17 cellular contexts compared by ENCODE assay signal in genomic region chr9:122518226-122518625, GRCh38. TPM values are rescaled to one million over a fixed set of nuclear protein-coding genes. Genes with fewer than 3 reads are reported as not detected.
DNase-seq lines count a peak whose midpoint lies in the region; TF ChIP-seq lines count a peak whose summit lies in the region.
"Had no signal": no experiment of that assay in that cellular context is flagged by ENCODE, and none has a peak within 500 bp of the region (broad histone marks: within the 10 kb centered on the region; RNA-seq: fewer than 3 reads in every experiment).

No MANE protein-coding gene starts in this region.

- H3K4me3 Mint-ChIP-seq in HFFc6: no peak overlapping the region
- H3K4me3 Mint-ChIP-seq: B cell; CD4-positive, alpha-beta T cell; CD8-positive, alpha-beta T cell had no signal

- peak; percentile 83 for DNase-seq in cerebellar cortex (ENCODE audit: low spot score)
- DNase-seq in cerebellum (ENCODE audit: low spot score): peak; percentile 35
- DNase-seq in activated T-cell treated with anti-CD3 and anti-CD28 coated beads, Interleukin-2, amount 50 U/mL, for 1 hour: no peak
- DNase-seq in HFFc6: no peak
- DNase-seq in NCI-H1694 (lab: John Stamatoyannopoulos, UW): no peak
- DNase-seq: 8988T; ACHN; AML-193; Caco-2; Calu3; CD4-positive, alpha-beta T cell; CD8-positive, alpha-beta T cell; DMS79 treated with DMSO at 0.1 percent for 48 hours; GDM1 had no signal

- no peak for TF ChIP-seq CTCF in HFFc6 (IDR thresholded peaks at IDR 0.05)

- no peak overlapping the region for H3K27ac Mint-ChIP-seq in HFFc6
- H3K27ac Mint-ChIP-seq: B cell; CD4-positive, alpha-beta T cell; CD8-positive, alpha-beta T cell had no signal

- peaks cover 4% of the 10 kb centered on the region; the same call in 1 of the 2 replicates for H3K27me3 Mint-ChIP-seq in HFFc6 (ENCODE audit: insufficient read depth)

- H3K36me3 Mint-ChIP-seq in HFFc6 (ENCODE audit: low read depth): no peaks in the 10 kb centered on the region
- H3K36me3 Mint-ChIP-seq: CD8-positive, alpha-beta T cell had no signal

- no peaks in the 10 kb centered on the region for H3K9me3 Mint-ChIP-seq in HFFc6
- H3K9me3 Mint-ChIP-seq: CD4-positive, alpha-beta T cell; CD8-positive, alpha-beta T cell had no signal

- H3K4me1 Mint-ChIP-seq in HFFc6 (ENCODE audit: low read depth): no peaks in the 10 kb centered on the region
- H3K4me1 Mint-ChIP-seq: B cell had no signal

RNA-seq across cellular contexts. Expression of gene OR1J4, which starts 0.7 kb away (rescaled TPM):
- not detected for total RNA-seq in cerebellum
- total RNA-seq in HFFc6 (2021; fragmentation: NEBNext Ultra II Directional; extraction: Animal tissue kit (Norgen Biotek cat#: 25700)): not detected
- total RNA-seq: A673; B cell; Caco-2; Calu3; CD4-positive, alpha-beta T cell; CD8-positive, alpha-beta T cell; GM12878 had no signal

RNA-seq across cellular contexts. Expression of gene OR1J2, which starts 7.6 kb away (rescaled TPM):
- not detected for total RNA-seq in cerebellum
- total RNA-seq in HFFc6 (2021; fragmentation: NEBNext Ultra II Directional; extraction: Animal tissue kit (Norgen Biotek cat#: 25700)): not detected
- total RNA-seq: A673; B cell; Caco-2; Calu3; CD4-positive, alpha-beta T cell; CD8-positive, alpha-beta T cell; GM12878 had no signal

RNA-seq across cellular contexts. Expression of gene OR1N1, which starts 8.9 kb away (rescaled TPM):
- not detected for total RNA-seq in cerebellum
- not detected for total RNA-seq in HFFc6 (2021; fragmentation: NEBNext Ultra II Directional; extraction: Animal tissue kit (Norgen Biotek cat#: 25700))
- total RNA-seq: A673; B cell; Caco-2; Calu3; CD4-positive, alpha-beta T cell; CD8-positive, alpha-beta T cell; GM12878 had no signal

RNA-seq across cellular contexts. Expression of gene OR1N2, which starts 34.7 kb away (rescaled TPM):
- total RNA-seq in cerebellum: not detected
- total RNA-seq in HFFc6 (2021; fragmentation: NEBNext Ultra II Directional; extraction: Animal tissue kit (Norgen Biotek cat#: 25700)): not detected
- total RNA-seq: A673; B cell; Caco-2; Calu3; CD4-positive, alpha-beta T cell; CD8-positive, alpha-beta T cell; GM12878 had no signal

RNA-seq across cellular contexts. Expression of gene OR1J1, which starts 40.5 kb away (rescaled TPM):
- total RNA-seq in cerebellum: not detected
- total RNA-seq in HFFc6 (2021; fragmentation: NEBNext Ultra II Directional; extraction: Animal tissue kit (Norgen Biotek cat#: 25700)): not detected
- total RNA-seq: A673; B cell; Caco-2; Calu3; CD4-positive, alpha-beta T cell; CD8-positive, alpha-beta T cell; GM12878 had no signal

Comparison
In these comparisons a context has a peak if more than half of its experiments do, and no peak if none do; other contexts are left out.
1. DNase-seq: peak in cerebellar cortex (single experiment) and cerebellum (single experiment); none in activated T-cell treated with anti-CD3 and anti-CD28 coated beads, Interleukin-2, amount 50 U/mL, for 1 hour (single experiment), HFFc6 (single experiment) and NCI-H1694 (single experiment).